Comparison of ENCODE assay signal across 16 cellular contexts in genomic region chr3:15260531-15260930, GRCh38. TPM values are rescaled to one million over a fixed set of nuclear protein-coding genes. Genes with fewer than 3 reads are reported as not detected.
DNase-seq lines count a peak whose midpoint lies in the region; ATAC-seq and TF ChIP-seq lines count a peak whose summit lies in the region.
"Had no signal": no experiment of that assay in that cellular context is flagged by ENCODE, and none has a peak within 500 bp of the region (broad histone marks: within the 10 kb centered on the region; RNA-seq: fewer than 3 reads in every experiment).

No MANE protein-coding gene starts in this region.

- H3K9me3 Mint-ChIP-seq in CD4-positive, CD25-positive, alpha-beta regulatory T cell: no peaks in the 10 kb centered on the region
- no peaks in the 10 kb centered on the region for H3K9me3 Mint-ChIP-seq in CD8-positive, alpha-beta memory T cell
- no peaks in the 10 kb centered on the region for H3K9me3 Mint-ChIP-seq in activated naive CD4-positive, alpha-beta T cell treated with anti-CD3 and anti-CD28 coated beads, Interleukin-2, amount 50 U/mL, for 72 hours
- H3K9me3 Mint-ChIP-seq in naive thymus-derived CD8-positive, alpha-beta T cell: no peaks in the 10 kb centered on the region
- H3K9me3 Mint-ChIP-seq: activated B cell treated with CpG ODN at 0.5 μM for 24 hours; T-helper 2 cell treated with Interferon-gamma antibody and Interleukin-4, amounts not matched to agents 5 μg/mL and 100 μg/mL, for 36 hours had no signal

- H3F3A ChIP-seq in MM.1S (ENCODE audit: insufficient read depth, low read length): no peaks in the 10 kb centered on the region

- TF ChIP-seq CTCF in MM.1S (IDR thresholded peaks at IDR 0.05; ENCODE audit: low read length): no peak

- no peak overlapping the region for H3K9ac ChIP-seq in MM.1S (ENCODE audit: low read length)

- no peak overlapping the region for H3K4me3 ChIP-seq in CD4-positive, CD25-positive, alpha-beta regulatory T cell (ENCODE audit: low read depth, low read length)
- H3K4me3 ChIP-seq in CD8-positive, alpha-beta memory T cell (ENCODE audit: low read length): no peak overlapping the region
- no peak overlapping the region for H3K4me3 ChIP-seq in MM.1S (ENCODE audit: low read length)
- H3K4me3 ChIP-seq: SJCRH30 had no signal

- peak overlapping the region in 2 of 3 donors; percentile 49 to 77 for H3K27ac Mint-ChIP-seq in CD4-positive, CD25-positive, alpha-beta regulatory T cell
- peak overlapping the region; percentile 28 to 94 (median 67) for H3K27ac Mint-ChIP-seq in CD8-positive, alpha-beta memory T cell
- H3K27ac Mint-ChIP-seq in activated naive CD4-positive, alpha-beta T cell treated with anti-CD3 and anti-CD28 coated beads, Interleukin-2, amount 50 U/mL, for 72 hours: peak overlapping the region; percentile 9 to 83
- H3K27ac Mint-ChIP-seq in naive thymus-derived CD8-positive, alpha-beta T cell: peak overlapping the region; percentile 3 to 87 (median 72)

- POLR2A ChIA-PET in CD8-positive, alpha-beta memory T cell (lab: Charles Lee): no interaction called here
- POLR2A ChIA-PET in naive thymus-derived CD8-positive, alpha-beta T cell (lab: Charles Lee): no interaction called here

- no peak overlapping the region for H3K27ac ChIP-seq in CD4-positive, CD25-positive, alpha-beta regulatory T cell (ENCODE audit: insufficient read depth, low read length, poor library complexity, severe bottlenecking)
- no peak overlapping the region for H3K27ac ChIP-seq in CD8-positive, alpha-beta memory T cell (ENCODE audit: low read depth, low read length)
- H3K27ac ChIP-seq in MM.1S (ENCODE audit: low read length): no peak overlapping the region
- H3K27ac ChIP-seq: SJCRH30 had no signal

- H3K79me2 ChIP-seq in MM.1S (ENCODE audit: low read length): no peaks in the 10 kb centered on the region

- no peaks in the 10 kb centered on the region for H3K9me3 ChIP-seq in CD4-positive, CD25-positive, alpha-beta regulatory T cell (ENCODE audit: control insufficient read depth in 2 of 2, low read length in 2 of 2)
- H3K9me3 ChIP-seq in CD8-positive, alpha-beta memory T cell (ENCODE audit: low read length): no peaks in the 10 kb centered on the region
- H3K9me3 ChIP-seq in MM.1S (replicated peaks; ENCODE audit: insufficient read depth, low read length): no peaks in the 10 kb centered on the region
- H3K9me3 ChIP-seq: SJCRH30 had no signal

- H3K27me3 ChIP-seq in CD4-positive, CD25-positive, alpha-beta regulatory T cell (ENCODE audit: control insufficient read depth, insufficient read depth, low read length): no peaks in the 10 kb centered on the region
- no peaks in the 10 kb centered on the region for H3K27me3 ChIP-seq in CD8-positive, alpha-beta memory T cell (ENCODE audit: insufficient read depth, low read length, poor library complexity, severe bottlenecking)
- no peaks in the 10 kb centered on the region for H3K27me3 ChIP-seq in MM.1S (replicated peaks; ENCODE audit: insufficient read depth, low read length)
- H3K27me3 ChIP-seq: SJCRH30 had no signal

- no peak overlapping the region for H3K4me3 Mint-ChIP-seq in CD4-positive, CD25-positive, alpha-beta regulatory T cell
- no peak overlapping the region for H3K4me3 Mint-ChIP-seq in CD8-positive, alpha-beta memory T cell
- no peak overlapping the region for H3K4me3 Mint-ChIP-seq in naive thymus-derived CD8-positive, alpha-beta T cell
- H3K4me3 Mint-ChIP-seq: activated B cell treated with CpG ODN at 0.5 μM for 24 hours; T-helper 2 cell treated with Interferon-gamma antibody and Interleukin-4, amounts not matched to agents 5 μg/mL and 100 μg/mL, for 36 hours had no signal

- CTCF ChIA-PET in CD8-positive, alpha-beta memory T cell (lab: Charles Lee): interaction anchor here (1.4 to 1.5 kb wide), 2 partner anchors 72 to 74 kb away, joined by 3 to 6 read pairs; partner anchors contain the start of gene SH3BP5

- H3K4me2 ChIP-seq in MM.1S (ENCODE audit: low read depth, low read length): no peak overlapping the region

- no peaks in the 10 kb centered on the region for H3K27me3 Mint-ChIP-seq in CD4-positive, CD25-positive, alpha-beta regulatory T cell
- H3K27me3 Mint-ChIP-seq in CD8-positive, alpha-beta memory T cell: no peaks in the 10 kb centered on the region
- H3K27me3 Mint-ChIP-seq in naive thymus-derived CD8-positive, alpha-beta T cell: no peaks in the 10 kb centered on the region
- H3K27me3 Mint-ChIP-seq: activated B cell treated with CpG ODN at 0.5 μM for 24 hours had no signal

- H3K36me3 ChIP-seq in CD4-positive, CD25-positive, alpha-beta regulatory T cell (ENCODE audit: control insufficient read depth, insufficient read depth, low read length): peaks cover 68% of the 10 kb centered on the region
- H3K36me3 ChIP-seq in CD8-positive, alpha-beta memory T cell (ENCODE audit: insufficient read depth, low read length): peaks cover 38% of the 10 kb centered on the region
- H3K36me3 ChIP-seq in MM.1S (replicated peaks; ENCODE audit: insufficient read depth, low read length): no peaks in the 10 kb centered on the region; the same call in 1 of the 2 replicates

- H2AFZ ChIP-seq in MM.1S (ENCODE audit: low read length): no peak overlapping the region

- H3K9me2 ChIP-seq in MM.1S (replicated peaks; ENCODE audit: insufficient read depth, low read length): no peaks in the 10 kb centered on the region

- H4K20me1 ChIP-seq in MM.1S (ENCODE audit: insufficient read depth, low read length): no peaks in the 10 kb centered on the region

- no peak for ATAC-seq in CD4-positive, CD25-positive, alpha-beta regulatory T cell (ENCODE audit: low read depth in 2 of 2)
- ATAC-seq in activated naive CD4-positive, alpha-beta T cell treated with anti-CD3 and anti-CD28 coated beads, Interleukin-2, amount 50 U/mL, for 72 hours: no peak
- no peak for ATAC-seq in naive thymus-derived CD8-positive, alpha-beta T cell
- no peak for ATAC-seq in HG02678 (IDR thresholded peaks at IDR 0.05; ENCODE audit: unreplicated experiment)

- H3K4me1 Mint-ChIP-seq in CD4-positive, CD25-positive, alpha-beta regulatory T cell: peaks cover 4 to 25% (median 15%) of the 10 kb centered on the region in 4 donors
- peaks cover 26 to 41% (median 36%) of the 10 kb centered on the region in 3 donors for H3K4me1 Mint-ChIP-seq in CD8-positive, alpha-beta memory T cell
- peaks cover 9 to 23% (median 22%) of the 10 kb centered on the region in 4 donors for H3K4me1 Mint-ChIP-seq in naive thymus-derived CD8-positive, alpha-beta T cell

- H3K4me1 ChIP-seq in CD4-positive, CD25-positive, alpha-beta regulatory T cell (ENCODE audit: control insufficient read depth, insufficient read depth, low read length, poor library complexity, severe bottlenecking): no peaks in the 10 kb centered on the region
- peaks cover 7% of the 10 kb centered on the region for H3K4me1 ChIP-seq in CD8-positive, alpha-beta memory T cell (ENCODE audit: insufficient read depth, low read length)
- no peaks in the 10 kb centered on the region for H3K4me1 ChIP-seq in MM.1S (ENCODE audit: low read length)

- H3K36me3 Mint-ChIP-seq in CD4-positive, CD25-positive, alpha-beta regulatory T cell: peaks cover 40% of the 10 kb centered on the region
- H3K36me3 Mint-ChIP-seq in CD8-positive, alpha-beta memory T cell: peaks cover 0 to 71% (median 13%) of the 10 kb centered on the region in 3 donors
- H3K36me3 Mint-ChIP-seq in activated naive CD4-positive, alpha-beta T cell treated with anti-CD3 and anti-CD28 coated beads, Interleukin-2, amount 50 U/mL, for 72 hours: no peaks in the 10 kb centered on the region
- peaks cover 0 to 58% (median 2%) of the 10 kb centered on the region in 3 donors for H3K36me3 Mint-ChIP-seq in naive thymus-derived CD8-positive, alpha-beta T cell

- DNase-seq in CD4-positive, CD25-positive, alpha-beta regulatory T cell: no peak
- no peak for DNase-seq in CD8-positive, alpha-beta memory T cell
- DNase-seq in activated naive CD4-positive, alpha-beta T cell treated with anti-CD3 and anti-CD28 coated beads, Interleukin-2, amount 50 U/mL, for 72 hours (ENCODE audit: low spot score in 2 of 2): no peak
- DNase-seq in naive thymus-derived CD8-positive, alpha-beta T cell: no peak
- DNase-seq in NCI-H526 treated with DMSO at 0.1 percent for 48 hours (lab: John Stamatoyannopoulos, UW) (no peak), MM.1S (no peak)
- DNase-seq: activated B cell treated with CpG ODN at 0.5 μM for 24 hours, caudate nucleus, glutamatergic neuron, Karpas-422, NCI-H1092 treated with DMSO at 0.1 percent for 48 hours, NCI-H2107, NCI-H524, SJCRH30 had no signal

RNA-seq across cellular contexts. Expression of gene CAPN7, which starts 54.5 kb away (rescaled TPM):
- 62.3 TPM for total RNA-seq in CD4-positive, CD25-positive, alpha-beta regulatory T cell
- polyA plus RNA-seq in CD4-positive, CD25-positive, alpha-beta regulatory T cell: 10 to 100 TPM; 21.1 to 24.1 (median 21.7) TPM
- total RNA-seq in CD8-positive, alpha-beta memory T cell: 10 to 100 TPM; 33.1 to 36.1 TPM
- polyA plus RNA-seq in CD8-positive, alpha-beta memory T cell: 32.4 TPM
- 10 to 100 TPM; 25.4 to 35.0 TPM for total RNA-seq in activated naive CD4-positive, alpha-beta T cell treated with anti-CD3 and anti-CD28 coated beads, Interleukin-2, amount 50 U/mL, for 72 hours
- 100 to 1,000 TPM in 1 of 2 experiments, 10 to 100 TPM in 1; 98.6 to 101 TPM for total RNA-seq in naive thymus-derived CD8-positive, alpha-beta T cell
- polyA plus RNA-seq in naive thymus-derived CD8-positive, alpha-beta T cell: 10 to 100 TPM; 17.8 to 33.2 (median 21.4) TPM
